8 cellular contexts compared by ENCODE assay signal in the genomic region with DNA sequence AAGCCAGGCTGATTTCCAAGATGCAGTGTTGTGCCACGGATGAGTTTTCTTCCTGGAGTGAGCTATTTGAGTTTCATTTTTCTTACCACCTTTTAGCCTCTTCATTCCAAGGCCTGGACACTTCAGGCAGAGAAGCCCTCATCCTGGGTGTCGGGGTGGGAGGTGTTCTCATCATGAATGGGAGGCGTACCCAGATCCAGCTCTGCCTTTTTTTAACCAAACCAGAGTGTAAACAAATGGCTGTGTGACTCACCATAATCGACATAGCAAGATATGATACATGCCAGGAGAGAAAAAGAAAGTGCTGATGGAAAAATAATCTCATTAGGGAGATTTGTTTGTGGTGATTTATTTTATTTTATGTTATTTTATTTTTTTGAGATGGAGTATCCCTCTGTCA.
DNase-seq lines count a peak whose midpoint lies in the region; ATAC-seq, FAIRE-seq and TF ChIP-seq lines count a peak whose summit lies in the region.

No MANE protein-coding gene starts in this region.

- H3K4me1 ChIP-seq in A673 (ENCODE audit: insufficient read depth, low read length, poor library complexity, severe bottlenecking) (peaks cover 30% of the 10 kb centered on the region), colonic mucosa (peaks cover 17% of the 10 kb centered on the region), mucosa of stomach (ENCODE audit: control insufficient read depth, insufficient read depth, low read length) (peaks cover 71% of the 10 kb centered on the region)

- H3K9ac ChIP-seq in colonic mucosa (ENCODE audit: low read depth in 2 of 2, low read length in 2 of 2) (peak overlapping the region; percentile 28 to 36), mucosa of stomach (ENCODE audit: low read length) (peak overlapping the region; percentile 50)

- H3K36me3 ChIP-seq in A673 (ENCODE audit: insufficient read depth, low read length, poor library complexity, severe bottlenecking) (no peaks in the 10 kb centered on the region), colonic mucosa (no peaks in the 10 kb centered on the region), mucosa of stomach (ENCODE audit: control insufficient read depth, insufficient read depth, low read length) (no peaks in the 10 kb centered on the region)

- CTCF ChIA-PET in A673 (lab: Charles Lee) = no interaction called here

- intact Hi-C loops in A673 (cut with micrococcal nuclease; ENCODE audit: unreplicated experiment) (no loop called here), colonic mucosa (cut with DNase I) (loop anchor here (10.0 kb wide), 1 partner anchor 108 kb away; no protein-coding TSS in a partner anchor), posterior vena cava (cut with DNase I) (no loop called here)

- H3K27me3 ChIP-seq in A673 (replicated peaks; ENCODE audit: insufficient read depth, low read depth, low read length, poor library complexity) = no peaks in the 10 kb centered on the region
- H3K27me3 ChIP-seq in colonic mucosa = no peaks in the 10 kb centered on the region
- no peaks in the 10 kb centered on the region for H3K27me3 ChIP-seq in mucosa of stomach (ENCODE audit: control insufficient read depth, insufficient read depth, low read length)

- FAIRE-seq in H54 (lab: Jason Lieb, UNC) (peak; percentile 91), GM12891 (lab: Jason Lieb, UNC) (no peak)

- H3K9me3 ChIP-seq in A673 (ENCODE audit: low read depth, low read length, poor library complexity, severe bottlenecking) = no peaks in the 10 kb centered on the region
- H3K9me3 ChIP-seq in colonic mucosa = no peaks in the 10 kb centered on the region
- no peaks in the 10 kb centered on the region for H3K9me3 ChIP-seq in mucosa of stomach (ENCODE audit: control insufficient read depth, low read length)

- H3K27ac ChIP-seq in A673 (ENCODE audit: low read depth, low read length, poor library complexity, severe bottlenecking) = peak overlapping the region; percentile 61
- H3K27ac ChIP-seq in colonic mucosa = peak overlapping the region; percentile 94

- no peak for TF ChIP-seq CTCF in A673 (conservative IDR thresholded peaks at IDR 0.05; ENCODE audit: low read depth, low read length)
- no peak for TF ChIP-seq CTCF in colonic mucosa (IDR thresholded peaks at IDR 0.05)

- ATAC-seq in SK-N-SH treated with all-trans-retinoic acid at 6 μM for 48 hours (peak; percentile 76), HG03354 (IDR thresholded peaks at IDR 0.05; ENCODE audit: poor library complexity, severe bottlenecking, unreplicated experiment) (no peak)

- TF ChIP-seq POLR2A in H54 (IDR thresholded peaks at IDR 0.05; ENCODE audit: low read depth, low read length) (no peak), GM12891 (IDR thresholded peaks at IDR 0.05; ENCODE audit: low read depth, low read length) (no peak)

- POLR2A ChIA-PET in A673 (lab: Charles Lee; ENCODE audit: low non-redundant PET) = no interaction called here

- BruUV-seq in A673 (replicated peaks; lab: Mats Ljungman, UMichigan) = no TSS peak

- H3K4me3 ChIP-seq in A673 (ENCODE audit: low read depth, low read length, poor library complexity, severe bottlenecking) (no peak overlapping the region), colonic mucosa (peak overlapping the region; percentile 8), mucosa of stomach (ENCODE audit: low read length) (no peak overlapping the region)

- DNase-seq in A673 (ENCODE audit: low spot score) (peak; percentile 49), H54 (ENCODE audit: insufficient read length, low spot score) (no peak), colonic mucosa (peak; percentile 86), posterior vena cava (ENCODE audit: low spot score) (no peak), GM12891 (ENCODE audit: insufficient read length, low spot score) (no peak)

TF ChIP-seq in SK-N-SH treated with all-trans-retinoic acid at 6 μM for 48 hours, 23 proteins besides CTCF, POLR2A, EP300 and RAD21:
- TF ChIP-seq SNAI2 (CRISPR knock-in tag; IDR thresholded peaks at IDR 0.05) (no peak), ISL1 (CRISPR knock-in tag; IDR thresholded peaks at IDR 0.05) (peak; percentile 89)

TF ChIP-seq in GM12891, 5 proteins besides CTCF, POLR2A, EP300 and RAD21:
- no peak for TF ChIP-seq PAX5 (IDR thresholded peaks at IDR 0.05; ENCODE audit: insufficient read depth, low read length, severe bottlenecking)
- TF ChIP-seq TAF1 (IDR thresholded peaks at IDR 0.05; ENCODE audit: low read depth, low read length) = no peak
- TF ChIP-seq POU2F2 (IDR thresholded peaks at IDR 0.05; ENCODE audit: low read depth, low read length) = no peak
- no peak for TF ChIP-seq SPI1 (IDR thresholded peaks at IDR 0.05; ENCODE audit: low read depth, low read length)
- TF ChIP-seq POLR2AphosphoS5 (IDR thresholded peaks at IDR 0.05; ENCODE audit: low read depth, low read length) = no peak

Comparison
In these comparisons a context has a peak if more than half of its experiments do, and no peak if none do; other contexts are left out.
1. DNase-seq: peak in A673 (single experiment) and colonic mucosa (single experiment); none in H54 (single experiment), posterior vena cava (single experiment) and GM12891 (single experiment).